ENCODE assay signal across 1 cellular context in genomic region chr3:100745617-100746016, GRCh38.
TF ChIP-seq lines count a peak whose summit lies in the region.

No MANE protein-coding gene starts in this region.

TF ChIP-seq in GM12878, 131 proteins besides CTCF, POLR2A, EP300 and RAD21:
- TF ChIP-seq ZBTB40 (IDR thresholded peaks at IDR 0.05; ENCODE audit: borderline replicate concordance), result peak; percentile 70
- no peak for TF ChIP-seq CBX3 (IDR thresholded peaks at IDR 0.05; ENCODE audit: borderline replicate concordance, low read depth)
